ENCODE assay signal across 20 cellular contexts in genomic region chr1:119003413-119004128, GRCh38. TPM values are rescaled to one million over a fixed set of nuclear protein-coding genes. Genes with fewer than 3 reads are reported as not detected.
"Had no signal": no experiment of that assay in that cellular context is flagged by ENCODE, and none has a peak within 500 bp of the region (broad histone marks: within the 10 kb centered on the region; RNA-seq: fewer than 3 reads in every experiment).

No MANE protein-coding gene starts in this region.

- H3K9me3 ChIP-seq: mucosa of descending colon, suprapubic skin, transverse colon had no signal

- H3K27ac Mint-ChIP-seq: activated CD4-positive, alpha-beta T cell treated with anti-CD3 and anti-CD28 coated beads, Interleukin-2, amount 10 ng/mL, durations not matched to agents 24 days and 14 days; activated CD8-positive, alpha-beta T cell treated with anti-CD3 and anti-CD28 coated beads for 36 hours; activated T-helper 17 cell treated with anti-CD3 and anti-CD28 coated beads, Interleukin-2, amount 50 U/mL, for 72 hours; brain; memory B cell; naive B cell; T-cell had no signal

- H3K36me3 ChIP-seq: suprapubic skin, transverse colon had no signal

- H3K27ac ChIP-seq: coronary artery, suprapubic skin, transverse colon had no signal

- DNase-seq: activated CD4-positive, alpha-beta T cell treated with anti-CD3 and anti-CD28 coated beads, Interleukin-2, amount 10 ng/mL, durations not matched to agents 24 days and 14 days; activated CD8-positive, alpha-beta T cell treated with anti-CD3 and anti-CD28 coated beads for 36 hours; activated naive CD4-positive, alpha-beta T cell treated with Interleukin-2 at 50 U/mL for 16 hours; activated T-cell treated with anti-CD3 and anti-CD28 coated beads, Interleukin-2, amount 50 U/mL, for 1 hour; central memory CD4-positive, alpha-beta T cell; hypothalamus; kidney; left ventricle myocardium superior; mucosa of descending colon; naive B cell; retina; stimulated activated naive CD8-positive, alpha-beta T cell treated with anti-CD3 and anti-CD28 coated beads, Interleukin-15, Interleukin-2, amounts not matched to agents 100 U/mL and 50 U/mL, for 24 hours; T-cell; T-helper 9 cell; transverse colon had no signal

- H3K36me3 Mint-ChIP-seq: brain had no signal

- H3K4me3 ChIP-seq: coronary artery, mucosa of descending colon, suprapubic skin, transverse colon had no signal

- H3K4me1 Mint-ChIP-seq: activated T-helper 17 cell treated with anti-CD3 and anti-CD28 coated beads, Interleukin-2, amount 50 U/mL, for 72 hours had no signal

- H3K4me3 Mint-ChIP-seq: activated CD4-positive, alpha-beta T cell treated with anti-CD3 and anti-CD28 coated beads, Interleukin-2, amount 10 ng/mL, durations not matched to agents 24 days and 14 days; activated CD8-positive, alpha-beta T cell treated with anti-CD3 and anti-CD28 coated beads for 36 hours; activated T-helper 17 cell treated with anti-CD3 and anti-CD28 coated beads, Interleukin-2, amount 50 U/mL, for 72 hours; brain; memory B cell; T-cell had no signal

RNA-seq across cellular contexts. Expression of gene TBX15, which starts 15.4 kb away (rescaled TPM):
- total RNA-seq: activated CD4-positive, alpha-beta T cell treated with anti-CD3 and anti-CD28 coated beads, Interleukin-2, amount 10 ng/mL, durations not matched to agents 24 days and 14 days; activated CD8-positive, alpha-beta T cell treated with anti-CD3 and anti-CD28 coated beads for 36 hours; activated T-helper 17 cell treated with anti-CD3 and anti-CD28 coated beads, Interleukin-2, amount 50 U/mL, for 72 hours; mucosa of descending colon had no signal
